ENCODE assay signal across 8 cellular contexts in the genomic region with DNA sequence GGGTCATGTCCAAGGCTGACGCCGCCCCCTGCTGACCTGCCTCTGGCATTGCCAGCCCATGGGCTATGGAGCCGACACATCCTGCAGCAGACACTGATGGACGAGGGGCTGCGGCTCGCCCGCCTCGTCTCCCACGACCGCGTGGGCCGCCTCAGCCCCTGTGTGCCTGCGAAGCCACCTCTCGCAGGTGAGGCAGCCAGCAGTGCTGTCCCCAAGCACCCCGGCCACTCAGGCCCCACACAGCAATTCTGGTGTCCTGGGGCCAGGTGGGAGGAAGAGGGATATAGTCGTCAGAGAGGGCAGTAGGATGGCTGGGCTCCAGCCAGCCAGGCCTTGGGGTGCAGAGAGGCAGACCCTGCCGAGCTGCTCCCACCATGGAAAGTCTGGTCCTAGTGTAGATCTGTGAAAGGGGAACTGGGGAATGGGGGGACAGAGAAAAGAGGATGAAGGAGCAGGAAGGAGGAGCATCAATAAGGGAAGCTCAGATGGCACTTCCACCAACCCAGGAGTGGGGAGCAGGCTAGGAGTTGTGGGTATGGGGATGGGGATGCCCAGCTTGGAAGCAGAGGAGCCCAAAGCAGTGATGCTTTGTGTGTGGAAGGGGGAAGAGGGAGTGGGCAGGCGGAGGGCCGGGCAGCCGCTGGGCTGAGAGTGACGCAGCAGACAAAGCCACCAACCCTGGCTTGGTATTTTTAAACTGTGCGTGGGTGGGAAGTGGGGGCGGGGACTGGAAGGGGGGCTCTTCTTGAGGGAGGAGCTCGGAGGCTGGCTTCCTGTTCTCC.
DNase-seq lines count a peak whose midpoint lies in the region; ATAC-seq and TF ChIP-seq lines count a peak whose summit lies in the region.

No MANE protein-coding gene starts in this region.

- H3K36me3 ChIP-seq in effector memory CD4-positive, alpha-beta T cell (ENCODE audit: control insufficient read depth, insufficient read depth, low read length) = peaks cover 36% of the 10 kb centered on the region
- H3K36me3 ChIP-seq in mucosa of rectum (ENCODE audit: control insufficient read depth in 2 of 2, insufficient read depth in 2 of 2, low read length in 2 of 2) = peaks cover 31 to 49% of the 10 kb centered on the region in 2 donors

- peak; percentile 60 for ATAC-seq in stimulated activated memory B cell treated with anti-CD40 and anti-IgM and Interleukin-4, amounts not matched to agents 10 μg/mL and 1 μg/mL and 100 μg/mL, for 72 hours
- no peak for ATAC-seq in HG03025 (IDR thresholded peaks at IDR 0.05; ENCODE audit: low FRiP score, unreplicated experiment)
- no peak for ATAC-seq in GM19463 (IDR thresholded peaks at IDR 0.05; ENCODE audit: unreplicated experiment)

- no peaks in the 10 kb centered on the region for H3K9me3 ChIP-seq in effector memory CD4-positive, alpha-beta T cell (ENCODE audit: control insufficient read depth, low read length)
- no peaks in the 10 kb centered on the region for H3K9me3 ChIP-seq in mucosa of rectum (ENCODE audit: control insufficient read depth in 2 of 2, low read length in 2 of 2)

- peak; percentile 6 to 23 for DNase-seq in Kasumi-1 (lab: John Stamatoyannopoulos, UW)
- DNase-seq in activated CD4-positive, alpha-beta T cell treated with anti-CD3 and anti-CD28 coated beads, Interleukin-2, amount 50 U/mL, for 4 hours = peak; percentile 76 to 83
- DNase-seq in effector memory CD4-positive, alpha-beta T cell = peak; percentile 20 to 30 (median 25)

- H3K27me3 ChIP-seq in effector memory CD4-positive, alpha-beta T cell (replicated peaks; ENCODE audit: control insufficient read depth, insufficient read depth, low read length, poor library complexity, severe bottlenecking) = no peaks in the 10 kb centered on the region
- no peaks in the 10 kb centered on the region for H3K27me3 ChIP-seq in mucosa of rectum (ENCODE audit: control insufficient read depth in 2 of 2, insufficient read depth in 2 of 2, low read length in 2 of 2)

- H3K4me1 Mint-ChIP-seq in stimulated activated memory B cell treated with anti-CD40 and anti-IgM and Interleukin-4, amounts not matched to agents 10 μg/mL and 1 μg/mL and 100 μg/mL, for 72 hours = peaks cover 83% of the 10 kb centered on the region

- TF ChIP-seq CTCF in GM12873 (IDR thresholded peaks at IDR 0.05; ENCODE audit: insufficient read depth, low read depth, low read length, missing control alignments) = peak; percentile 70

- peak overlapping the region; percentile 77 for H3K4me3 Mint-ChIP-seq in stimulated activated memory B cell treated with anti-CD40 and anti-IgM and Interleukin-4, amounts not matched to agents 10 μg/mL and 1 μg/mL and 100 μg/mL, for 72 hours

- H3K9ac ChIP-seq in mucosa of rectum (ENCODE audit: low read depth in 1 of 2, low read length in 2 of 2) = peak overlapping the region; percentile 14 to 22

- H3K27me3 Mint-ChIP-seq in stimulated activated memory B cell treated with anti-CD40 and anti-IgM and Interleukin-4, amounts not matched to agents 10 μg/mL and 1 μg/mL and 100 μg/mL, for 72 hours = no peaks in the 10 kb centered on the region

- peak overlapping the region; percentile 58 for H3K27ac ChIP-seq in effector memory CD4-positive, alpha-beta T cell (ENCODE audit: insufficient read depth, low read length, poor library complexity, severe bottlenecking)
- H3K27ac ChIP-seq in mucosa of rectum (ENCODE audit: low read depth in 2 of 2, low read length in 2 of 2) = peak overlapping the region; percentile 29 to 61

- peaks cover 62% of the 10 kb centered on the region for H3K36me3 Mint-ChIP-seq in stimulated activated memory B cell treated with anti-CD40 and anti-IgM and Interleukin-4, amounts not matched to agents 10 μg/mL and 1 μg/mL and 100 μg/mL, for 72 hours

- no peaks in the 10 kb centered on the region for H3K9me3 Mint-ChIP-seq in stimulated activated memory B cell treated with anti-CD40 and anti-IgM and Interleukin-4, amounts not matched to agents 10 μg/mL and 1 μg/mL and 100 μg/mL, for 72 hours

- H3K4me1 ChIP-seq in effector memory CD4-positive, alpha-beta T cell (ENCODE audit: control insufficient read depth, insufficient read depth, low read length, poor library complexity, severe bottlenecking) = peaks cover 21% of the 10 kb centered on the region
- H3K4me1 ChIP-seq in mucosa of rectum (ENCODE audit: control insufficient read depth in 2 of 2, insufficient read depth in 2 of 2, low read length in 2 of 2) = peaks cover 20 to 31% of the 10 kb centered on the region in 2 donors

- peak overlapping the region; percentile 94 for H3K27ac Mint-ChIP-seq in stimulated activated memory B cell treated with anti-CD40 and anti-IgM and Interleukin-4, amounts not matched to agents 10 μg/mL and 1 μg/mL and 100 μg/mL, for 72 hours

- no peak overlapping the region for H3K4me3 ChIP-seq in effector memory CD4-positive, alpha-beta T cell (ENCODE audit: insufficient read depth, low read depth, low read length, poor library complexity, severe bottlenecking)
- peak overlapping the region in 1 of 2 donors; percentile 20 for H3K4me3 ChIP-seq in mucosa of rectum (ENCODE audit: low read length in 2 of 2)

Comparison
In these comparisons a context has a peak if more than half of its experiments do, and no peak if none do; other contexts are left out.
1. DNase-seq: peak in every context shown above with its lines; median percentile 80 in activated CD4-positive, alpha-beta T cell treated with anti-CD3 and anti-CD28 coated beads, Interleukin-2, amount 50 U/mL, for 4 hours; 25 in effector memory CD4-positive, alpha-beta T cell; 14 in Kasumi-1.